Comparison of ENCODE assay signal across 1 cellular context in the genomic region with DNA sequence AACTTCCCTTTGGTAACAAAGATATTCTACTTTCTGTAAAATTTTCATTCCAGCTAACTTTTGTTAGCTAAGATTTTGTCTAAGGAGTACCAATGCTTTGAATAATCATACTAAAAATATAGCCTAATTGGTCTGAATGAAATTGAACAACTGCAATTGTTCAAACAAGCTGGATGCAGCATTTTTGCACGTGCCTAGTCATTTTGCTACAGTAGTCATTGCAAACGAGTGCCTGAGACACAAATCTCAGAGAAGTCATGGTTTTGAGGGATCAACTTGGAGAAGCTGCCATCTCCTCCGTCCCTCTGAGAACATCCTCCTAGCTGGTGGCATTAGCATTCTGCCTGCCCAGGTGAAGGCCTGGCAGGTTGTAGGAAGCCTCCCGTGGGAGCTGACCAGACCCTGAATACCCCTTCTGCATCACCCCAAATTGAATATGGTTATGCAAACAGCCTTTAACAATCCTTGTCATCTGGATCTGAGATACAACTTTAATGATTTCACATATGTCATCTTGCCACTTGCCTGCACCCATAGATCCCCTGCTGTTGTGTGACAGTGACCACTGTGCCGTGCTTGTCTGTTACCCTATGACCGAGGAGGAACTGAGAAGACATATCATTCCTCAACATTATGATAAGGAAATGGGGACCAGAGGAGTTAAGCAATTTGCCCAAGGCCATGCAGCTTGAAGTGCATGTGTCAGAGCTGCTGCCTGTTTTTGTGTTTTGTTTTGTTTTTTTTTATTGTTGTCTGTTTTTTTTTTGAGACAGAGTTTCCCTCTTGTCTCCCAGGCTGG.
TF ChIP-seq lines count a peak whose summit lies in the region.

No MANE protein-coding gene starts in this region.

TF ChIP-seq in GM12878, 131 proteins besides CTCF, POLR2A, EP300 and RAD21:
- TF ChIP-seq RUNX3 (IDR thresholded peaks at IDR 0.05; ENCODE audit: low read length) (peak; percentile 22; the same call in 1 of the 2 replicates), SPI1 (IDR thresholded peaks at IDR 0.05; ENCODE audit: borderline replicate concordance, insufficient read depth, low read depth, low read length) (peak; percentile 70; the same call in 1 of the 2 replicates), DPF2 (IDR thresholded peaks at IDR 0.05) (0 out of 2 replicates have a peak, but pooled peaks have one; percentile 23), EED (IDR thresholded peaks at IDR 0.05; ENCODE audit: low read depth) (0 out of 2 replicates have a peak, but pooled peaks have one; percentile 35), SP1 (IDR thresholded peaks at IDR 0.05; ENCODE audit: low read depth, low read length) (no peak), MTA2 (IDR thresholded peaks at IDR 0.05; ENCODE audit: low read depth) (peak; percentile 47; the same call in 1 of the 2 replicates), EZH2 (IDR thresholded peaks at IDR 0.05; ENCODE audit: borderline replicate concordance, control insufficient read depth, low read depth, low read length) (no peak), JUNB (IDR thresholded peaks at IDR 0.05) (no peak), MEF2B (IDR thresholded peaks at IDR 0.05; ENCODE audit: partially characterized antibody, poor library complexity, severe bottlenecking) (no peak), MYB (IDR thresholded peaks at IDR 0.05; ENCODE audit: borderline replicate concordance, low read depth, low read length) (no peak), HCFC1 (IDR thresholded peaks at IDR 0.05; ENCODE audit: low read length) (no peak), TCF12 (IDR thresholded peaks at IDR 0.05; ENCODE audit: low read depth, low read length) (no peak), BACH1 (IDR thresholded peaks at IDR 0.05; ENCODE audit: borderline replicate concordance) (no peak), ZNF384 (IDR thresholded peaks at IDR 0.05; ENCODE audit: borderline replicate concordance, low read depth, low read length) (no peak), RBBP5 (conservative IDR thresholded peaks at IDR 0.05) (no peak), NBN (IDR thresholded peaks at IDR 0.05) (peak; percentile 46; the same call in 1 of the 2 replicates), IKZF2 (IDR thresholded peaks at IDR 0.05) (peak; percentile 48 to 49; a peak in 2 of 4 replicates), BHLHE40 (IDR thresholded peaks at IDR 0.05; ENCODE audit: borderline replicate concordance in 1 of 2, low read depth in 2 of 2, low read length in 1 of 2) (peak; percentile 27 to 71; a peak in 3 of 4 replicates), GATAD2B (conservative IDR thresholded peaks at IDR 0.05; ENCODE audit: low read depth) (no peak), POLR2AphosphoS2 (IDR thresholded peaks at IDR 0.05; ENCODE audit: low read depth, low read length) (no peak), RELA (IDR thresholded peaks at IDR 0.05; ENCODE audit: borderline replicate concordance, partially characterized antibody) (no peak), MYC (IDR thresholded peaks at IDR 0.05; ENCODE audit: insufficient read depth, insufficient read length, insufficient replicate concordance, low read length, severe bottlenecking) (no peak), JUND (IDR thresholded peaks at IDR 0.05; ENCODE audit: low read depth, low read length) (no peak), HDGF (IDR thresholded peaks at IDR 0.05) (0 out of 2 replicates have a peak, but pooled peaks have one; percentile 62)
- TF ChIP-seq, protein P1, sequence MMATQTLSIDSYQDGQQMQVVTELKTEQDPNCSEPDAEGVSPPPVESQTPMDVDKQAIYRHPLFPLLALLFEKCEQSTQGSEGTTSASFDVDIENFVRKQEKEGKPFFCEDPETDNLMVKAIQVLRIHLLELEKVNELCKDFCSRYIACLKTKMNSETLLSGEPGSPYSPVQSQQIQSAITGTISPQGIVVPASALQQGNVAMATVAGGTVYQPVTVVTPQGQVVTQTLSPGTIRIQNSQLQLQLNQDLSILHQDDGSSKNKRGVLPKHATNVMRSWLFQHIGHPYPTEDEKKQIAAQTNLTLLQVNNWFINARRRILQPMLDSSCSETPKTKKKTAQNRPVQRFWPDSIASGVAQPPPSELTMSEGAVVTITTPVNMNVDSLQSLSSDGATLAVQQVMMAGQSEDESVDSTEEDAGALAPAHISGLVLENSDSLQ (IDR thresholded peaks at IDR 0.05) = 0 out of 2 replicates have a peak, but pooled peaks have one; percentile 20
- TF ChIP-seq, protein P2, sequence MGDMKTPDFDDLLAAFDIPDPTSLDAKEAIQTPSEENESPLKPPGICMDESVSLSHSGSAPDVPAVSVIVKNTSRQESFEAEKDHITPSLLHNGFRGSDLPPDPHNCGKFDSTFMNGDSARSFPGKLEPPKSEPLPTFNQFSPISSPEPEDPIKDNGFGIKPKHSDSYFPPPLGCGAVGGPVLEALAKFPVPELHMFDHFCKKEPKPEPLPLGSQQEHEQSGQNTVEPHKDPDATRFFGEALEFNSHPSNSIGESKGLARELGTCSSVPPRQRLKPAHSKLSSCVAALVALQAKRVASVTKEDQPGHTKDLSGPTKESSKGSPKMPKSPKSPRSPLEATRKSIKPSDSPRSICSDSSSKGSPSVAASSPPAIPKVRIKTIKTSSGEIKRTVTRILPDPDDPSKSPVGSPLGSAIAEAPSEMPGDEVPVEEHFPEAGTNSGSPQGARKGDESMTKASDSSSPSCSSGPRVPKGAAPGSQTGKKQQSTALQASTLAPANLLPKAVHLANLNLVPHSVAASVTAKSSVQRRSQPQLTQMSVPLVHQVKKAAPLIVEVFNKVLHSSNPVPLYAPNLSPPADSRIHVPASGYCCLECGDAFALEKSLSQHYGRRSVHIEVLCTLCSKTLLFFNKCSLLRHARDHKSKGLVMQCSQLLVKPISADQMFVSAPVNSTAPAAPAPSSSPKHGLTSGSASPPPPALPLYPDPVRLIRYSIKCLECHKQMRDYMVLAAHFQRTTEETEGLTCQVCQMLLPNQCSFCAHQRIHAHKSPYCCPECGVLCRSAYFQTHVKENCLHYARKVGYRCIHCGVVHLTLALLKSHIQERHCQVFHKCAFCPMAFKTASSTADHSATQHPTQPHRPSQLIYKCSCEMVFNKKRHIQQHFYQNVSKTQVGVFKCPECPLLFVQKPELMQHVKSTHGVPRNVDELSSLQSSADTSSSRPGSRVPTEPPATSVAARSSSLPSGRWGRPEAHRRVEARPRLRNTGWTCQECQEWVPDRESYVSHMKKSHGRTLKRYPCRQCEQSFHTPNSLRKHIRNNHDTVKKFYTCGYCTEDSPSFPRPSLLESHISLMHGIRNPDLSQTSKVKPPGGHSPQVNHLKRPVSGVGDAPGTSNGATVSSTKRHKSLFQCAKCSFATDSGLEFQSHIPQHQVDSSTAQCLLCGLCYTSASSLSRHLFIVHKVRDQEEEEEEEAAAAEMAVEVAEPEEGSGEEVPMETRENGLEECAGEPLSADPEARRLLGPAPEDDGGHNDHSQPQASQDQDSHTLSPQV (IDR thresholded peaks at IDR 0.05) = no peak
- TF ChIP-seq, protein P3, sequence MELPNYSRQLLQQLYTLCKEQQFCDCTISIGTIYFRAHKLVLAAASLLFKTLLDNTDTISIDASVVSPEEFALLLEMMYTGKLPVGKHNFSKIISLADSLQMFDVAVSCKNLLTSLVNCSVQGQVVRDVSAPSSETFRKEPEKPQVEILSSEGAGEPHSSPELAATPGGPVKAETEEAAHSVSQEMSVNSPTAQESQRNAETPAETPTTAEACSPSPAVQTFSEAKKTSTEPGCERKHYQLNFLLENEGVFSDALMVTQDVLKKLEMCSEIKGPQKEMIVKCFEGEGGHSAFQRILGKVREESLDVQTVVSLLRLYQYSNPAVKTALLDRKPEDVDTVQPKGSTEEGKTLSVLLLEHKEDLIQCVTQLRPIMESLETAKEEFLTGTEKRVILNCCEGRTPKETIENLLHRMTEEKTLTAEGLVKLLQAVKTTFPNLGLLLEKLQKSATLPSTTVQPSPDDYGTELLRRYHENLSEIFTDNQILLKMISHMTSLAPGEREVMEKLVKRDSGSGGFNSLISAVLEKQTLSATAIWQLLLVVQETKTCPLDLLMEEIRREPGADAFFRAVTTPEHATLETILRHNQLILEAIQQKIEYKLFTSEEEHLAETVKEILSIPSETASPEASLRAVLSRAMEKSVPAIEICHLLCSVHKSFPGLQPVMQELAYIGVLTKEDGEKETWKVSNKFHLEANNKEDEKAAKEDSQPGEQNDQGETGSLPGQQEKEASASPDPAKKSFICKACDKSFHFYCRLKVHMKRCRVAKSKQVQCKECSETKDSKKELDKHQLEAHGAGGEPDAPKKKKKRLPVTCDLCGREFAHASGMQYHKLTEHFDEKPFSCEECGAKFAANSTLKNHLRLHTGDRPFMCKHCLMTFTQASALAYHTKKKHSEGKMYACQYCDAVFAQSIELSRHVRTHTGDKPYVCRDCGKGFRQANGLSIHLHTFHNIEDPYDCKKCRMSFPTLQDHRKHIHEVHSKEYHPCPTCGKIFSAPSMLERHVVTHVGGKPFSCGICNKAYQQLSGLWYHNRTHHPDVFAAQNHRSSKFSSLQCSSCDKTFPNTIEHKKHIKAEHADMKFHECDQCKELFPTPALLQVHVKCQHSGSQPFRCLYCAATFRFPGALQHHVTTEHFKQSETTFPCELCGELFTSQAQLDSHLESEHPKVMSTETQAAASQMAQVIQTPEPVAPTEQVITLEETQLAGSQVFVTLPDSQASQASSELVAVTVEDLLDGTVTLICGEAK (IDR thresholded peaks at IDR 0.05; ENCODE audit: borderline replicate concordance) = peak; percentile 19; the same call in 1 of the 2 replicates
- TF ChIP-seq, protein P4, sequence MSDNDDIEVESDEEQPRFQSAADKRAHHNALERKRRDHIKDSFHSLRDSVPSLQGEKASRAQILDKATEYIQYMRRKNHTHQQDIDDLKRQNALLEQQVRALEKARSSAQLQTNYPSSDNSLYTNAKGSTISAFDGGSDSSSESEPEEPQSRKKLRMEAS (IDR thresholded peaks at IDR 0.05; ENCODE audit: low read depth, low read length) = no peak
- TF ChIP-seq, protein P5, sequence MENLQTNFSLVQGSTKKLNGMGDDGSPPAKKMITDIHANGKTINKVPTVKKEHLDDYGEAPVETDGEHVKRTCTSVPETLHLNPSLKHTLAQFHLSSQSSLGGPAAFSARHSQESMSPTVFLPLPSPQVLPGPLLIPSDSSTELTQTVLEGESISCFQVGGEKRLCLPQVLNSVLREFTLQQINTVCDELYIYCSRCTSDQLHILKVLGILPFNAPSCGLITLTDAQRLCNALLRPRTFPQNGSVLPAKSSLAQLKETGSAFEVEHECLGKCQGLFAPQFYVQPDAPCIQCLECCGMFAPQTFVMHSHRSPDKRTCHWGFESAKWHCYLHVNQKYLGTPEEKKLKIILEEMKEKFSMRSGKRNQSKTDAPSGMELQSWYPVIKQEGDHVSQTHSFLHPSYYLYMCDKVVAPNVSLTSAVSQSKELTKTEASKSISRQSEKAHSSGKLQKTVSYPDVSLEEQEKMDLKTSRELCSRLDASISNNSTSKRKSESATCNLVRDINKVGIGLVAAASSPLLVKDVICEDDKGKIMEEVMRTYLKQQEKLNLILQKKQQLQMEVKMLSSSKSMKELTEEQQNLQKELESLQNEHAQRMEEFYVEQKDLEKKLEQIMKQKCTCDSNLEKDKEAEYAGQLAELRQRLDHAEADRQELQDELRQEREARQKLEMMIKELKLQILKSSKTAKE (IDR thresholded peaks at IDR 0.05; ENCODE audit: low read depth, poor library complexity, severe bottlenecking) = no peak
- TF ChIP-seq, protein P6, sequence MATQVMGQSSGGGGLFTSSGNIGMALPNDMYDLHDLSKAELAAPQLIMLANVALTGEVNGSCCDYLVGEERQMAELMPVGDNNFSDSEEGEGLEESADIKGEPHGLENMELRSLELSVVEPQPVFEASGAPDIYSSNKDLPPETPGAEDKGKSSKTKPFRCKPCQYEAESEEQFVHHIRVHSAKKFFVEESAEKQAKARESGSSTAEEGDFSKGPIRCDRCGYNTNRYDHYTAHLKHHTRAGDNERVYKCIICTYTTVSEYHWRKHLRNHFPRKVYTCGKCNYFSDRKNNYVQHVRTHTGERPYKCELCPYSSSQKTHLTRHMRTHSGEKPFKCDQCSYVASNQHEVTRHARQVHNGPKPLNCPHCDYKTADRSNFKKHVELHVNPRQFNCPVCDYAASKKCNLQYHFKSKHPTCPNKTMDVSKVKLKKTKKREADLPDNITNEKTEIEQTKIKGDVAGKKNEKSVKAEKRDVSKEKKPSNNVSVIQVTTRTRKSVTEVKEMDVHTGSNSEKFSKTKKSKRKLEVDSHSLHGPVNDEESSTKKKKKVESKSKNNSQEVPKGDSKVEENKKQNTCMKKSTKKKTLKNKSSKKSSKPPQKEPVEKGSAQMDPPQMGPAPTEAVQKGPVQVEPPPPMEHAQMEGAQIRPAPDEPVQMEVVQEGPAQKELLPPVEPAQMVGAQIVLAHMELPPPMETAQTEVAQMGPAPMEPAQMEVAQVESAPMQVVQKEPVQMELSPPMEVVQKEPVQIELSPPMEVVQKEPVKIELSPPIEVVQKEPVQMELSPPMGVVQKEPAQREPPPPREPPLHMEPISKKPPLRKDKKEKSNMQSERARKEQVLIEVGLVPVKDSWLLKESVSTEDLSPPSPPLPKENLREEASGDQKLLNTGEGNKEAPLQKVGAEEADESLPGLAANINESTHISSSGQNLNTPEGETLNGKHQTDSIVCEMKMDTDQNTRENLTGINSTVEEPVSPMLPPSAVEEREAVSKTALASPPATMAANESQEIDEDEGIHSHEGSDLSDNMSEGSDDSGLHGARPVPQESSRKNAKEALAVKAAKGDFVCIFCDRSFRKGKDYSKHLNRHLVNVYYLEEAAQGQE (IDR thresholded peaks at IDR 0.05; ENCODE audit: low read depth, low read length) = no peak
- TF ChIP-seq, protein P7, sequence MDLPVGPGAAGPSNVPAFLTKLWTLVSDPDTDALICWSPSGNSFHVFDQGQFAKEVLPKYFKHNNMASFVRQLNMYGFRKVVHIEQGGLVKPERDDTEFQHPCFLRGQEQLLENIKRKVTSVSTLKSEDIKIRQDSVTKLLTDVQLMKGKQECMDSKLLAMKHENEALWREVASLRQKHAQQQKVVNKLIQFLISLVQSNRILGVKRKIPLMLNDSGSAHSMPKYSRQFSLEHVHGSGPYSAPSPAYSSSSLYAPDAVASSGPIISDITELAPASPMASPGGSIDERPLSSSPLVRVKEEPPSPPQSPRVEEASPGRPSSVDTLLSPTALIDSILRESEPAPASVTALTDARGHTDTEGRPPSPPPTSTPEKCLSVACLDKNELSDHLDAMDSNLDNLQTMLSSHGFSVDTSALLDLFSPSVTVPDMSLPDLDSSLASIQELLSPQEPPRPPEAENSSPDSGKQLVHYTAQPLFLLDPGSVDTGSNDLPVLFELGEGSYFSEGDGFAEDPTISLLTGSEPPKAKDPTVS (IDR thresholded peaks at IDR 0.05; ENCODE audit: low read depth, low read length) = no peak
- TF ChIP-seq, protein P8, sequence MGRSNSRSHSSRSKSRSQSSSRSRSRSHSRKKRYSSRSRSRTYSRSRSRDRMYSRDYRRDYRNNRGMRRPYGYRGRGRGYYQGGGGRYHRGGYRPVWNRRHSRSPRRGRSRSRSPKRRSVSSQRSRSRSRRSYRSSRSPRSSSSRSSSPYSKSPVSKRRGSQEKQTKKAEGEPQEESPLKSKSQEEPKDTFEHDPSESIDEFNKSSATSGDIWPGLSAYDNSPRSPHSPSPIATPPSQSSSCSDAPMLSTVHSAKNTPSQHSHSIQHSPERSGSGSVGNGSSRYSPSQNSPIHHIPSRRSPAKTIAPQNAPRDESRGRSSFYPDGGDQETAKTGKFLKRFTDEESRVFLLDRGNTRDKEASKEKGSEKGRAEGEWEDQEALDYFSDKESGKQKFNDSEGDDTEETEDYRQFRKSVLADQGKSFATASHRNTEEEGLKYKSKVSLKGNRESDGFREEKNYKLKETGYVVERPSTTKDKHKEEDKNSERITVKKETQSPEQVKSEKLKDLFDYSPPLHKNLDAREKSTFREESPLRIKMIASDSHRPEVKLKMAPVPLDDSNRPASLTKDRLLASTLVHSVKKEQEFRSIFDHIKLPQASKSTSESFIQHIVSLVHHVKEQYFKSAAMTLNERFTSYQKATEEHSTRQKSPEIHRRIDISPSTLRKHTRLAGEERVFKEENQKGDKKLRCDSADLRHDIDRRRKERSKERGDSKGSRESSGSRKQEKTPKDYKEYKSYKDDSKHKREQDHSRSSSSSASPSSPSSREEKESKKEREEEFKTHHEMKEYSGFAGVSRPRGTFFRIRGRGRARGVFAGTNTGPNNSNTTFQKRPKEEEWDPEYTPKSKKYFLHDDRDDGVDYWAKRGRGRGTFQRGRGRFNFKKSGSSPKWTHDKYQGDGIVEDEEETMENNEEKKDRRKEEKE (IDR thresholded peaks at IDR 0.05) = no peak
